In the genomic region with DNA sequence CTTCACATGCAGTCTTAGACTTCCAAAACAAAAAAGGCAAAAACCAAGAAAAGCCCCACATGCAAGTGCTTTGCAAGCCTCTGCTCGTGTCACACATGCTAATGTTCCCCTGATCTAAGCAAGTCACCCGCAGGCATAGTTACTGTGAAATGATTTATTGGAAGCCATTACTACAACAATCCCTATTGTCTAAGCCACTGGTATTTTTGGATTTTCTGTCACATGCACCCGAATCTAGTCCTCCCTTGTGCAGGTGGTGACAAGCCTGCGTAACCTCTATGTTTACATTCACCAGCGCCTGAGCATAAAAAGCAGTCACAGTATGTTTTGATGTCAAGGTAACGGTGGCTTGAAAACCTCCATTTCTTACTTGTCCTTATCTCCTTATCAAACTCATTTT, we compare ENCODE assay signal across 1 cellular context.
TF ChIP-seq lines count a peak whose summit lies in the region.

No MANE protein-coding gene starts in this region.

TF ChIP-seq in GM23338, 12 proteins besides CTCF, POLR2A, EP300 and RAD21 (continued from another document):
- TF ChIP-seq, protein P1, sequence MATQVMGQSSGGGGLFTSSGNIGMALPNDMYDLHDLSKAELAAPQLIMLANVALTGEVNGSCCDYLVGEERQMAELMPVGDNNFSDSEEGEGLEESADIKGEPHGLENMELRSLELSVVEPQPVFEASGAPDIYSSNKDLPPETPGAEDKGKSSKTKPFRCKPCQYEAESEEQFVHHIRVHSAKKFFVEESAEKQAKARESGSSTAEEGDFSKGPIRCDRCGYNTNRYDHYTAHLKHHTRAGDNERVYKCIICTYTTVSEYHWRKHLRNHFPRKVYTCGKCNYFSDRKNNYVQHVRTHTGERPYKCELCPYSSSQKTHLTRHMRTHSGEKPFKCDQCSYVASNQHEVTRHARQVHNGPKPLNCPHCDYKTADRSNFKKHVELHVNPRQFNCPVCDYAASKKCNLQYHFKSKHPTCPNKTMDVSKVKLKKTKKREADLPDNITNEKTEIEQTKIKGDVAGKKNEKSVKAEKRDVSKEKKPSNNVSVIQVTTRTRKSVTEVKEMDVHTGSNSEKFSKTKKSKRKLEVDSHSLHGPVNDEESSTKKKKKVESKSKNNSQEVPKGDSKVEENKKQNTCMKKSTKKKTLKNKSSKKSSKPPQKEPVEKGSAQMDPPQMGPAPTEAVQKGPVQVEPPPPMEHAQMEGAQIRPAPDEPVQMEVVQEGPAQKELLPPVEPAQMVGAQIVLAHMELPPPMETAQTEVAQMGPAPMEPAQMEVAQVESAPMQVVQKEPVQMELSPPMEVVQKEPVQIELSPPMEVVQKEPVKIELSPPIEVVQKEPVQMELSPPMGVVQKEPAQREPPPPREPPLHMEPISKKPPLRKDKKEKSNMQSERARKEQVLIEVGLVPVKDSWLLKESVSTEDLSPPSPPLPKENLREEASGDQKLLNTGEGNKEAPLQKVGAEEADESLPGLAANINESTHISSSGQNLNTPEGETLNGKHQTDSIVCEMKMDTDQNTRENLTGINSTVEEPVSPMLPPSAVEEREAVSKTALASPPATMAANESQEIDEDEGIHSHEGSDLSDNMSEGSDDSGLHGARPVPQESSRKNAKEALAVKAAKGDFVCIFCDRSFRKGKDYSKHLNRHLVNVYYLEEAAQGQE (IDR thresholded peaks at IDR 0.05; ENCODE audit: unreplicated experiment): no peak
- TF ChIP-seq, protein P2, sequence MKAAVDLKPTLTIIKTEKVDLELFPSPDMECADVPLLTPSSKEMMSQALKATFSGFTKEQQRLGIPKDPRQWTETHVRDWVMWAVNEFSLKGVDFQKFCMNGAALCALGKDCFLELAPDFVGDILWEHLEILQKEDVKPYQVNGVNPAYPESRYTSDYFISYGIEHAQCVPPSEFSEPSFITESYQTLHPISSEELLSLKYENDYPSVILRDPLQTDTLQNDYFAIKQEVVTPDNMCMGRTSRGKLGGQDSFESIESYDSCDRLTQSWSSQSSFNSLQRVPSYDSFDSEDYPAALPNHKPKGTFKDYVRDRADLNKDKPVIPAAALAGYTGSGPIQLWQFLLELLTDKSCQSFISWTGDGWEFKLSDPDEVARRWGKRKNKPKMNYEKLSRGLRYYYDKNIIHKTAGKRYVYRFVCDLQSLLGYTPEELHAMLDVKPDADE (IDR thresholded peaks at IDR 0.05): no peak
- no peak for TF ChIP-seq JUNB (IDR thresholded peaks at IDR 0.05; ENCODE audit: unreplicated experiment)
